Comparison of ENCODE assay signal across 37 cellular contexts in the genomic region with DNA sequence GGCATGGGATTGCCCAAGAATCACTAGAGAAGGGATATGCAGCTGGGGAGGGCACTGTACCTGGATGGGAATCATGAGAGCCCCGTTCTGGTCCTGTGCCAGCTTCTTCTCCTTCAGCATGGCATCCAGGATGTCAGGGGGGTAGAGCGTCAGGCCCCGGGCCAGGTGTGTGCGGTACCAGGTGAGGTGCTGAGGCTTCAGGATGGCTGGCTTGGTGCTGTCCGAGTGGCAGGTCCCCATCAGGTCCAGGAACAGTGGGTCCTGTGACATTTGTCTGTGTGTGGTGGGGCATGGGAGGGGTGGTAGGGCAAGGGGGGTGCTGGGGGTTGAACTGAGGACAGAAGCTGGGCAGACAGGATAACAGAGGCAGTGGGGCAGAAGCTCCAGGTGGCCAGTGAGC. TPM values are rescaled to one million over a fixed set of nuclear protein-coding genes. Genes with fewer than 3 reads are reported as not detected.
"Had no signal": no experiment of that assay in that cellular context is flagged by ENCODE, and none has a peak within 500 bp of the region (broad histone marks: within the 10 kb centered on the region; RNA-seq: fewer than 3 reads in every experiment).

No MANE protein-coding gene starts in this region.

- H3K4me1 ChIP-seq: adrenal gland, body of pancreas, esophagus muscularis mucosa, foreskin keratinocyte, gastrocnemius medialis, heart right ventricle had no signal

- H3K27ac Mint-ChIP-seq: activated B cell treated with CpG ODN at 0.5 μM for 24 hours; activated CD8-positive, alpha-beta memory T cell treated with anti-CD3 and anti-CD28 coated beads, Interleukin-2, amount 10 ng/mL, durations not matched to agents 7 days and 5 days; activated CD8-positive, alpha-beta T cell treated with anti-CD3 and anti-CD28 coated beads, Interleukin-2, amount 10 ng/mL, durations not matched to agents 7 days and 5 days; activated naive CD4-positive, alpha-beta T cell treated with anti-CD3 and anti-CD28 coated beads for 36 hours; activated naive CD4-positive, alpha-beta T cell treated with anti-CD3 and anti-CD28 coated beads, Interleukin-2, amount 50 U/mL, for 24 hours; activated naive CD8-positive, alpha-beta T cell treated with anti-CD3 and anti-CD28 coated beads for 36 hours; activated naive CD8-positive, alpha-beta T cell treated with anti-CD3 and anti-CD28 coated beads, Interleukin-2, amount 50 U/mL, for 24 hours; activated T-helper 1 cell treated with anti-CD3 and anti-CD28 coated beads, Interleukin-12 subunit alpha, Interleukin-12 subunit beta, Interleukin-2, Interleukin-4 antibody, amounts not matched to agents 30 ng/mL and 10 ng/mL and 1 ng/mL, durations not matched to agents 14 hours and 24 hours and 36 hours; activated T-helper 2 cell treated with anti-CD3 and anti-CD28 coated beads, Interferon-gamma antibody, Interleukin-2, Interleukin-4, amounts not matched to agents 10 μg/mL and 5 μg/mL and 100 μg/mL, durations not matched to agents 14 hours and 24 hours and 36 hours; effector memory CD8-positive, alpha-beta T cell; T-helper 17 cell; T-helper 2 cell treated with Interferon-gamma antibody and Interleukin-4, amounts not matched to agents 5 μg/mL and 100 μg/mL, for 36 hours had no signal

- H3K36me3 Mint-ChIP-seq: activated CD8-positive, alpha-beta memory T cell treated with anti-CD3 and anti-CD28 coated beads, Interleukin-2, amount 10 ng/mL, durations not matched to agents 7 days and 5 days; activated naive CD4-positive, alpha-beta T cell treated with anti-CD3 and anti-CD28 coated beads, Interleukin-2, amount 50 U/mL, for 24 hours; activated naive CD8-positive, alpha-beta T cell treated with anti-CD3 and anti-CD28 coated beads for 36 hours had no signal

- DNase-seq: activated B cell treated with CpG ODN at 0.5 μM for 24 hours; activated CD4-positive, alpha-beta T cell treated with anti-CD3 and anti-CD28 coated beads for 48 hours; activated CD4-positive, alpha-beta T cell treated with anti-CD3 and anti-CD28 coated beads, Interleukin-2, amount 50 U/mL, for 1 hour; activated CD4-positive, alpha-beta T cell treated with anti-CD3 and anti-CD28 coated beads, Interleukin-2, amount 50 U/mL, for 48 hours; activated CD8-positive, alpha-beta memory T cell treated with anti-CD3 and anti-CD28 coated beads, Interleukin-2, amount 10 ng/mL, durations not matched to agents 7 days and 5 days; activated CD8-positive, alpha-beta memory T cell treated with anti-CD3 and anti-CD28 coated beads, Interleukin-2, amount 50 U/mL, for 4 hours; activated CD8-positive, alpha-beta T cell treated with anti-CD3 and anti-CD28 coated beads, Interleukin-2, amount 10 ng/mL, durations not matched to agents 7 days and 5 days; activated effector memory CD4-positive, alpha-beta T cell treated with anti-CD3 and anti-CD28 coated beads, Interleukin-2, amount 50 U/mL, for 16 hours; activated naive CD4-positive, alpha-beta T cell treated with anti-CD3 and anti-CD28 coated beads for 36 hours; activated naive CD8-positive, alpha-beta T cell treated with anti-CD3 and anti-CD28 coated beads for 36 hours; activated naive CD8-positive, alpha-beta T cell treated with anti-CD3 and anti-CD28 coated beads, Interleukin-2, amount 50 U/mL, for 24 hours; activated T-cell treated with anti-CD3 and anti-CD28 coated beads, Interleukin-2, amount 50 U/mL, for 1 hour; activated T-cell treated with anti-CD3 and anti-CD28 coated beads, Interleukin-2, amount 50 U/mL, for 48 hours; adrenal gland; amygdala; body of pancreas; caudate nucleus; cortex of kidney; dermis blood vessel endothelial cell; effector CD4-positive, alpha-beta T cell; effector memory CD8-positive, alpha-beta T cell; erythroblast; foreskin keratinocyte; gastrocnemius medialis; heart right ventricle; T-helper 17 cell; T1000; WERI-Rb-1 had no signal

- H3K9me3 Mint-ChIP-seq: activated B cell treated with CpG ODN at 0.5 μM for 24 hours; activated naive CD4-positive, alpha-beta T cell treated with anti-CD3 and anti-CD28 coated beads for 36 hours; activated naive CD4-positive, alpha-beta T cell treated with anti-CD3 and anti-CD28 coated beads, Interleukin-2, amount 50 U/mL, for 24 hours; activated naive CD8-positive, alpha-beta T cell treated with anti-CD3 and anti-CD28 coated beads for 36 hours; activated naive CD8-positive, alpha-beta T cell treated with anti-CD3 and anti-CD28 coated beads, Interleukin-2, amount 50 U/mL, for 24 hours; activated T-helper 1 cell treated with anti-CD3 and anti-CD28 coated beads, Interleukin-12 subunit alpha, Interleukin-12 subunit beta, Interleukin-2, Interleukin-4 antibody, amounts not matched to agents 30 ng/mL and 10 ng/mL and 1 ng/mL, durations not matched to agents 14 hours and 24 hours and 36 hours; activated T-helper 2 cell treated with anti-CD3 and anti-CD28 coated beads, Interferon-gamma antibody, Interleukin-2, Interleukin-4, amounts not matched to agents 10 μg/mL and 5 μg/mL and 100 μg/mL, durations not matched to agents 14 hours and 24 hours and 36 hours; effector memory CD8-positive, alpha-beta T cell; T-helper 2 cell treated with Interferon-gamma antibody and Interleukin-4, amounts not matched to agents 5 μg/mL and 100 μg/mL, for 36 hours had no signal

- H3K4me1 Mint-ChIP-seq: activated B cell treated with CpG ODN at 0.5 μM for 24 hours; activated CD8-positive, alpha-beta memory T cell treated with anti-CD3 and anti-CD28 coated beads, Interleukin-2, amount 10 ng/mL, durations not matched to agents 7 days and 5 days; activated naive CD4-positive, alpha-beta T cell treated with anti-CD3 and anti-CD28 coated beads, Interleukin-2, amount 50 U/mL, for 24 hours; activated naive CD8-positive, alpha-beta T cell treated with anti-CD3 and anti-CD28 coated beads, Interleukin-2, amount 50 U/mL, for 24 hours; T-helper 17 cell had no signal

- H3K27me3 ChIP-seq: body of pancreas had no signal

- H3K27ac ChIP-seq: adrenal gland, body of pancreas, esophagus muscularis mucosa, foreskin keratinocyte, gastrocnemius medialis, heart right ventricle, WERI-Rb-1 had no signal

- H3K9me3 ChIP-seq: adrenal gland, body of pancreas, esophagus muscularis mucosa, gastrocnemius medialis, heart right ventricle had no signal

- H3K4me3 Mint-ChIP-seq: activated B cell treated with CpG ODN at 0.5 μM for 24 hours; activated CD8-positive, alpha-beta memory T cell treated with anti-CD3 and anti-CD28 coated beads, Interleukin-2, amount 10 ng/mL, durations not matched to agents 7 days and 5 days; activated CD8-positive, alpha-beta T cell treated with anti-CD3 and anti-CD28 coated beads, Interleukin-2, amount 10 ng/mL, durations not matched to agents 7 days and 5 days; activated naive CD4-positive, alpha-beta T cell treated with anti-CD3 and anti-CD28 coated beads for 36 hours; activated naive CD4-positive, alpha-beta T cell treated with anti-CD3 and anti-CD28 coated beads, Interleukin-2, amount 50 U/mL, for 24 hours; activated naive CD8-positive, alpha-beta T cell treated with anti-CD3 and anti-CD28 coated beads for 36 hours; activated naive CD8-positive, alpha-beta T cell treated with anti-CD3 and anti-CD28 coated beads, Interleukin-2, amount 50 U/mL, for 24 hours; activated T-helper 1 cell treated with anti-CD3 and anti-CD28 coated beads, Interleukin-12 subunit alpha, Interleukin-12 subunit beta, Interleukin-2, Interleukin-4 antibody, amounts not matched to agents 30 ng/mL and 10 ng/mL and 1 ng/mL, durations not matched to agents 14 hours and 24 hours and 36 hours; effector memory CD8-positive, alpha-beta T cell; T-helper 17 cell; T-helper 2 cell treated with Interferon-gamma antibody and Interleukin-4, amounts not matched to agents 5 μg/mL and 100 μg/mL, for 36 hours had no signal

- H3K36me3 ChIP-seq: adrenal gland, esophagus muscularis mucosa, gastrocnemius medialis, heart right ventricle, WERI-Rb-1 had no signal

- ATAC-seq: activated CD4-positive, CD25-positive, alpha-beta regulatory T cell treated with anti-CD3 and anti-CD28 coated beads, Interleukin-2, amount 50 U/mL, for 24 hours; activated CD8-positive, alpha-beta memory T cell treated with anti-CD3 and anti-CD28 coated beads, Interleukin-2, amount 10 ng/mL, durations not matched to agents 7 days and 5 days; activated CD8-positive, alpha-beta T cell treated with anti-CD3 and anti-CD28 coated beads, Interleukin-2, amount 10 ng/mL, durations not matched to agents 7 days and 5 days; activated naive CD8-positive, alpha-beta T cell treated with anti-CD3 and anti-CD28 coated beads, Interleukin-2, amount 50 U/mL, for 24 hours; body of pancreas; effector memory CD8-positive, alpha-beta T cell; foreskin keratinocyte; gastrocnemius medialis; heart right ventricle; T-helper 17 cell had no signal

- H3K4me3 ChIP-seq: adrenal gland, body of pancreas, esophagus muscularis mucosa, gastrocnemius medialis, heart right ventricle had no signal

RNA-seq across cellular contexts. Expression of a gene that starts 13.2 kb away (rescaled TPM):
- total RNA-seq: activated B cell treated with CpG ODN at 0.5 μM for 24 hours; activated CD8-positive, alpha-beta memory T cell treated with anti-CD3 and anti-CD28 coated beads for 36 hours; activated CD8-positive, alpha-beta memory T cell treated with anti-CD3 and anti-CD28 coated beads, Interleukin-2, amount 10 ng/mL, durations not matched to agents 7 days and 5 days; activated CD8-positive, alpha-beta T cell treated with anti-CD3 and anti-CD28 coated beads, Interleukin-2, amount 10 ng/mL, durations not matched to agents 7 days and 5 days; activated naive CD4-positive, alpha-beta T cell treated with anti-CD3 and anti-CD28 coated beads for 36 hours; activated naive CD8-positive, alpha-beta T cell treated with anti-CD3 and anti-CD28 coated beads for 36 hours; activated T-helper 1 cell treated with anti-CD3 and anti-CD28 coated beads, Interleukin-12 subunit alpha, Interleukin-12 subunit beta, Interleukin-2, Interleukin-4 antibody, amounts not matched to agents 30 ng/mL and 10 ng/mL and 1 ng/mL, durations not matched to agents 14 hours and 24 hours and 36 hours; activated T-helper 2 cell treated with anti-CD3 and anti-CD28 coated beads, Interferon-gamma antibody, Interleukin-2, Interleukin-4, amounts not matched to agents 10 μg/mL and 5 μg/mL and 100 μg/mL, durations not matched to agents 14 hours and 24 hours and 36 hours; aorta; body of pancreas; chondrocyte; dermis blood vessel endothelial cell; esophagus muscularis mucosa; foreskin keratinocyte; heart right ventricle; T-helper 17 cell had no signal
- polyA plus RNA-seq: foreskin keratinocyte, heart right ventricle had no signal

RNA-seq across cellular contexts. Expression of a gene that starts 32.6 kb away (rescaled TPM):
- total RNA-seq: activated B cell treated with CpG ODN at 0.5 μM for 24 hours; activated CD8-positive, alpha-beta memory T cell treated with anti-CD3 and anti-CD28 coated beads for 36 hours; activated CD8-positive, alpha-beta memory T cell treated with anti-CD3 and anti-CD28 coated beads, Interleukin-2, amount 10 ng/mL, durations not matched to agents 7 days and 5 days; activated CD8-positive, alpha-beta T cell treated with anti-CD3 and anti-CD28 coated beads, Interleukin-2, amount 10 ng/mL, durations not matched to agents 7 days and 5 days; activated naive CD4-positive, alpha-beta T cell treated with anti-CD3 and anti-CD28 coated beads for 36 hours; activated naive CD8-positive, alpha-beta T cell treated with anti-CD3 and anti-CD28 coated beads for 36 hours; activated T-helper 1 cell treated with anti-CD3 and anti-CD28 coated beads, Interleukin-12 subunit alpha, Interleukin-12 subunit beta, Interleukin-2, Interleukin-4 antibody, amounts not matched to agents 30 ng/mL and 10 ng/mL and 1 ng/mL, durations not matched to agents 14 hours and 24 hours and 36 hours; activated T-helper 2 cell treated with anti-CD3 and anti-CD28 coated beads, Interferon-gamma antibody, Interleukin-2, Interleukin-4, amounts not matched to agents 10 μg/mL and 5 μg/mL and 100 μg/mL, durations not matched to agents 14 hours and 24 hours and 36 hours; aorta; chondrocyte; dermis blood vessel endothelial cell; esophagus muscularis mucosa; foreskin keratinocyte; T-helper 17 cell had no signal

RNA-seq across cellular contexts. Expression of a gene that starts 34.9 kb away (rescaled TPM):
- total RNA-seq: activated B cell treated with CpG ODN at 0.5 μM for 24 hours; activated CD8-positive, alpha-beta memory T cell treated with anti-CD3 and anti-CD28 coated beads for 36 hours; activated CD8-positive, alpha-beta memory T cell treated with anti-CD3 and anti-CD28 coated beads, Interleukin-2, amount 10 ng/mL, durations not matched to agents 7 days and 5 days; activated CD8-positive, alpha-beta T cell treated with anti-CD3 and anti-CD28 coated beads, Interleukin-2, amount 10 ng/mL, durations not matched to agents 7 days and 5 days; activated naive CD4-positive, alpha-beta T cell treated with anti-CD3 and anti-CD28 coated beads for 36 hours; activated naive CD8-positive, alpha-beta T cell treated with anti-CD3 and anti-CD28 coated beads for 36 hours; activated T-helper 2 cell treated with anti-CD3 and anti-CD28 coated beads, Interferon-gamma antibody, Interleukin-2, Interleukin-4, amounts not matched to agents 10 μg/mL and 5 μg/mL and 100 μg/mL, durations not matched to agents 14 hours and 24 hours and 36 hours; aorta; chondrocyte; dermis blood vessel endothelial cell; esophagus muscularis mucosa; foreskin keratinocyte; gastrocnemius medialis; heart right ventricle; T-helper 17 cell had no signal
- polyA plus RNA-seq: aorta, foreskin keratinocyte, heart right ventricle had no signal

RNA-seq across cellular contexts. Expression of a gene that starts 43.2 kb away (rescaled TPM):
- total RNA-seq: activated B cell treated with CpG ODN at 0.5 μM for 24 hours; activated CD8-positive, alpha-beta memory T cell treated with anti-CD3 and anti-CD28 coated beads for 36 hours; activated CD8-positive, alpha-beta memory T cell treated with anti-CD3 and anti-CD28 coated beads, Interleukin-2, amount 10 ng/mL, durations not matched to agents 7 days and 5 days; activated CD8-positive, alpha-beta T cell treated with anti-CD3 and anti-CD28 coated beads, Interleukin-2, amount 10 ng/mL, durations not matched to agents 7 days and 5 days; activated naive CD4-positive, alpha-beta T cell treated with anti-CD3 and anti-CD28 coated beads for 36 hours; activated naive CD8-positive, alpha-beta T cell treated with anti-CD3 and anti-CD28 coated beads for 36 hours; activated T-helper 1 cell treated with anti-CD3 and anti-CD28 coated beads, Interleukin-12 subunit alpha, Interleukin-12 subunit beta, Interleukin-2, Interleukin-4 antibody, amounts not matched to agents 30 ng/mL and 10 ng/mL and 1 ng/mL, durations not matched to agents 14 hours and 24 hours and 36 hours; activated T-helper 2 cell treated with anti-CD3 and anti-CD28 coated beads, Interferon-gamma antibody, Interleukin-2, Interleukin-4, amounts not matched to agents 10 μg/mL and 5 μg/mL and 100 μg/mL, durations not matched to agents 14 hours and 24 hours and 36 hours; aorta; body of pancreas; chondrocyte; dermis blood vessel endothelial cell; esophagus muscularis mucosa; foreskin keratinocyte; gastrocnemius medialis; heart right ventricle; T-helper 17 cell had no signal
- polyA plus RNA-seq: foreskin keratinocyte, heart right ventricle had no signal
